In the genomic region with DNA sequence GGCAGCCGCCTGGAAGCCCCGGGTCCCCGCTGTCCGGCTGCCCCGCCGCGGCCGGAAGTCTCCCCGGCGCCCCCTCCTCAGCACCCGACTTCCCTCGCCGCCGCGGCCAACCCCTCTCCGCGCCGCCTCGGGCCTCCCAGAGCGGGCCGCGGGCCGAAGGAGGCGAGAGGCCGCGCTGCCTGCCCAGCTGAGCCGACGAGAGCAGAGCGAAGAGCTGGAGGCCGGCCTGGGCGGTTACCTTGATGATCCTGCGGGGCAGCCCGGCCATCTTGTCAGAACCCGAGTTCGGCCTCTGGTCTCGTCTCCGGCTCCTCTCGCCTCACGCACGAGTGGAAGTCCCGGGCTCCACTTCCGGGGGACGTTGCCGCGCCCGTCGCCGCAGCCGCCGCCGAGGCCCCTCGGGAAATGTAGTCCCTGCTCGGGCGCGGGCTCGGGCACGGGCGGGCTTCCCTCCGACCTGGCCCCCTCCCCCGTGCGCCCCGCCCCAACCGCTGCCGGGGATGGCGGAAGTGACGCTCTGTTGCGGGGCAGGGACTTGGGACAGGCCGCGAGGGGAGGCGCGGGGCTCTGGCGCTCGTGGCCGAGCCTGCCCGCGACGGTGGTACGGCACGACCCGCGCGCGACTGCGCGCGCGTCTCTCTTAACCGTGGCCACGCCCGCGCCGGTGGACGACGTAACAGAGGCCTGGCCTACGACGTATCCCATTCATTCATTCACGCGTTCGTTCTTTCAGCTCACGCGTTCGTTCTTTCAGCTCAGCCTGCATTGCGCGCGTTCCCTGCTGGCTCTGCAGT, we compare ENCODE assay signal across 8 cellular contexts. TPM values are rescaled to one million over a fixed set of nuclear protein-coding genes. Genes with fewer than 3 reads are reported as not detected.
DNase-seq lines count a peak whose midpoint lies in the region; ATAC-seq and TF ChIP-seq lines count a peak whose summit lies in the region.

A gene with protein sequence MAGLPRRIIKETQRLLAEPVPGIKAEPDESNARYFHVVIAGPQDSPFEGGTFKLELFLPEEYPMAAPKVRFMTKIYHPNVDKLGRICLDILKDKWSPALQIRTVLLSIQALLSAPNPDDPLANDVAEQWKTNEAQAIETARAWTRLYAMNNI (minus strand): TSS at position 331 of the 794 bp plus-strand sequence. CDS start 63 bp downstream, at position 268.

- H3K4me2 ChIP-seq in KMS-11: peak within 1 kb of the TSS; percentile 100

- no peaks in the 10 kb centered on the region for H3K9me3 Mint-ChIP-seq in activated T-cell treated with anti-CD3 and anti-CD28 coated beads, Interleukin-2, amount 50 U/mL, for 4 hours

- no TSS peak for BruUV-seq in Panc1 (replicated peaks; lab: Mats Ljungman, UMichigan)

- H3K27me3 Mint-ChIP-seq in activated T-cell treated with anti-CD3 and anti-CD28 coated beads, Interleukin-2, amount 50 U/mL, for 4 hours (ENCODE audit: low read depth): no peaks in the 10 kb centered on the region

- TF ChIP-seq CTCF in KMS-11 (conservative IDR thresholded peaks at IDR 0.05; ENCODE audit: low read depth, low read length) (no peak), Panc1 (IDR thresholded peaks at IDR 0.05) (no peak)

- H3K4me1 ChIP-seq in KMS-11 (ENCODE audit: low read depth, poor library complexity, severe bottlenecking): peaks cover 40% of the 10 kb centered on the region
- peaks cover 31% of the 10 kb centered on the region for H3K4me1 ChIP-seq in Panc1 (ENCODE audit: control insufficient read depth, insufficient read depth, low read length)
- H3K4me1 ChIP-seq in esophagus (ENCODE audit: control insufficient read depth in 2 of 2, insufficient read depth in 2 of 2, low read length in 1 of 2): peaks cover 0 to 8% of the 10 kb centered on the region in 2 donors
- peaks cover 16% of the 10 kb centered on the region for H3K4me1 ChIP-seq in mucosa of stomach (ENCODE audit: control insufficient read depth, insufficient read depth, low read length)

- H3K36me3 Mint-ChIP-seq in activated T-cell treated with anti-CD3 and anti-CD28 coated beads, Interleukin-2, amount 50 U/mL, for 4 hours (ENCODE audit: insufficient read depth): peaks cover 5% of the 10 kb centered on the region

- H3K36me3 ChIP-seq in KMS-11 (ENCODE audit: insufficient read depth) (no peaks in the 10 kb centered on the region), Panc1 (ENCODE audit: control insufficient read depth, insufficient read depth, low read length) (no peaks in the 10 kb centered on the region; the same call in 1 of the 2 replicates), esophagus (ENCODE audit: control insufficient read depth in 2 of 2, insufficient read depth in 2 of 2, low read length in 1 of 2) (no peaks in the 10 kb centered on the region), mucosa of stomach (ENCODE audit: control insufficient read depth, insufficient read depth, low read length) (no peaks in the 10 kb centered on the region)

- peaks cover 46% of the 10 kb centered on the region for H3K79me2 ChIP-seq in KMS-11 (ENCODE audit: insufficient read depth, low read depth)

- H3K27ac ChIP-seq in KMS-11 (peak within 1 kb of the TSS; percentile 74), Panc1 (ENCODE audit: low read length) (peak within 1 kb of the TSS; percentile 96), esophagus (ENCODE audit: low read depth in 2 of 2, low read length in 1 of 2) (peak within 1 kb of the TSS; percentile 93 to 98)

- H4K20me1 ChIP-seq in KMS-11 (ENCODE audit: insufficient read depth): peaks cover 39% of the 10 kb centered on the region

- intact Hi-C loops in Panc1 (cut with micrococcal nuclease; ENCODE audit: unreplicated experiment): no loop called here

- H3K9ac ChIP-seq in KMS-11: peak within 1 kb of the TSS; percentile 89
- H3K9ac ChIP-seq in mucosa of stomach (ENCODE audit: low read length): peak within 1 kb of the TSS; percentile 90

- DNase-seq in DMS79 (lab: John Stamatoyannopoulos, UW): peak; percentile 92
- peak; percentile 46 for DNase-seq in Panc1 (ENCODE audit: low read depth, low spot score)
- DNase-seq in activated T-cell treated with anti-CD3 and anti-CD28 coated beads, Interleukin-2, amount 50 U/mL, for 4 hours: peak; percentile 93
- DNase-seq in stimulated activated CD8-positive, alpha-beta memory T cell treated with anti-CD3 and anti-CD28 coated beads, Interleukin-4, amount 100 ng/mL, for 48 hours: peak; percentile 97

- H3K9me3 ChIP-seq in Panc1 (ENCODE audit: control insufficient read depth, insufficient read depth, low read depth, low read length) (no peaks in the 10 kb centered on the region), esophagus (ENCODE audit: control insufficient read depth in 2 of 2, insufficient read depth in 1 of 2, low read depth in 1 of 2, low read length in 1 of 2) (no peaks in the 10 kb centered on the region), mucosa of stomach (ENCODE audit: control insufficient read depth, low read length) (no peaks in the 10 kb centered on the region)

- ATAC-seq in GM21737 (IDR thresholded peaks at IDR 0.05; ENCODE audit: unreplicated experiment) (peak; percentile 74), Panc1 (peak; percentile 96)
- ATAC-seq in activated T-cell treated with anti-CD3 and anti-CD28 coated beads, Interleukin-2, amount 50 U/mL, for 4 hours: peak; percentile 86 to 87

- H3K4me3 Mint-ChIP-seq in activated T-cell treated with anti-CD3 and anti-CD28 coated beads, Interleukin-2, amount 50 U/mL, for 4 hours: peak within 1 kb of the TSS; percentile 98

- POLR2A ChIA-PET in Panc1 (lab: Charles Lee): interaction anchor here (0.6 kb wide), 1 partner anchor 9 kb away, joined by 6 read pairs; no protein-coding TSS in a partner anchor

- CTCF ChIA-PET in Panc1 (lab: Charles Lee): interaction anchor here (0.5 kb wide), 1 partner anchor 25 kb away, joined by 4 read pairs; no protein-coding TSS in a partner anchor

- H2AFZ ChIP-seq in KMS-11 (ENCODE audit: low read depth): peak within 1 kb of the TSS; percentile 96

- no peak within 1 kb of the TSS for H3K4me3 ChIP-seq in KMS-11 (IDR thresholded peaks at IDR 0.05; ENCODE audit: insufficient read depth, low read depth, low read length)
- H3K4me3 ChIP-seq in Panc1 (ENCODE audit: low read depth in 2 of 2, low read length in 2 of 2): peak within 1 kb of the TSS; percentile 77 to 85
- peak within 1 kb of the TSS; percentile 80 to 100 for H3K4me3 ChIP-seq in esophagus (ENCODE audit: low read depth in 1 of 2, low read length in 2 of 2)
- H3K4me3 ChIP-seq in mucosa of stomach (ENCODE audit: low read length): peak within 1 kb of the TSS; percentile 99

- H3K27me3 ChIP-seq in KMS-11 (ENCODE audit: insufficient read depth, low read depth) (no peaks in the 10 kb centered on the region), Panc1 (ENCODE audit: control insufficient read depth, insufficient read depth, low read length) (no peaks in the 10 kb centered on the region), esophagus (ENCODE audit: control insufficient read depth in 1 of 2, insufficient read depth in 2 of 2, low read length in 2 of 2) (no peaks in the 10 kb centered on the region), mucosa of stomach (ENCODE audit: control insufficient read depth, insufficient read depth, low read length) (no peaks in the 10 kb centered on the region)

- 0 to 1% methylated on average over 88 to 105 of the region's 105 CpGs for WGBS in esophagus, 2 donors

- H3K4me1 Mint-ChIP-seq in activated T-cell treated with anti-CD3 and anti-CD28 coated beads, Interleukin-2, amount 50 U/mL, for 4 hours (ENCODE audit: low read depth): peaks cover 49% of the 10 kb centered on the region

- in situ Hi-C loops in Panc1 (cut with HindIII; ENCODE audit: low pct_unique_long_range_greater_than_20kb, low sequenced_read_pairs): no loop called here

RNA-seq across cellular contexts. Expression of the gene that starts here (rescaled TPM):
- total RNA-seq in Panc1 (2021; ENCODE audit: unreplicated experiment): 150 TPM
- 110 TPM for polyA plus RNA-seq in Panc1 (2012; ENCODE audit: insufficient read length)
- total RNA-seq in activated T-cell treated with anti-CD3 and anti-CD28 coated beads, Interleukin-2, amount 50 U/mL, for 4 hours: 100 to 1,000 TPM; 237 to 241 (median 237) TPM
- 10 to 100 TPM; 45.3 to 66.2 TPM for polyA plus RNA-seq in esophagus

Comparison
In these comparisons a context has a peak if more than half of its experiments do, and no peak if none do; other contexts are left out.
1. DNase-seq: peak in every context shown above with its lines; median percentile 97 in stimulated activated CD8-positive, alpha-beta memory T cell treated with anti-CD3 and anti-CD28 coated beads, Interleukin-4, amount 100 ng/mL, for 48 hours; 93 in activated T-cell treated with anti-CD3 and anti-CD28 coated beads, Interleukin-2, amount 50 U/mL, for 4 hours; 92 in DMS79; 46 in Panc1.